In genomic region chr19:34555447-34555846, GRCh38 we compare ENCODE assay signal across 11 cellular contexts.
DNase-seq lines count a peak whose midpoint lies in the region; ATAC-seq and TF ChIP-seq lines count a peak whose summit lies in the region.
"Had no signal": no experiment of that assay in that cellular context is flagged by ENCODE, and none has a peak within 500 bp of the region (broad histone marks: within the 10 kb centered on the region; RNA-seq: fewer than 3 reads in every experiment).

No MANE protein-coding gene starts in this region.

- H3K18ac ChIP-seq in neuronal stem cell (ENCODE audit: low read length): no peak overlapping the region

- DNase-seq in BJ (ENCODE audit: low read depth): no peak
- peak; percentile 32 for DNase-seq in PC-3
- DNase-seq in fibroblast of the aortic adventitia (ENCODE audit: low read depth): peak; percentile 2
- no peak for DNase-seq in osteocyte (ENCODE audit: extremely low spot score, unreplicated experiment)
- no peak for DNase-seq in DMS153 (lab: John Stamatoyannopoulos, UW)
- DNase-seq in neuronal stem cell (ENCODE audit: low spot score): no peak
- DNase-seq in foreskin melanocyte: no peak
- DNase-seq: NCI-H1436, upper lobe of right lung had no signal

- WGBS in neuronal stem cell (ENCODE audit: extremely low coverage in 2 of 2, insufficient read length in 2 of 2, insufficient replicate concordance in 1 of 2), 2 donors: no CpG with 5 or more reads among the region's 6 CpGs

- H3K9me3 ChIP-seq in PC-3 (ENCODE audit: low read length) (no peaks in the 10 kb centered on the region), neuronal stem cell (replicated peaks in 1 of 2; ENCODE audit: control insufficient read depth in 2 of 2, insufficient read depth in 1 of 2, low read depth in 1 of 2, low read length in 2 of 2) (peaks cover 0 to 4% of the 10 kb centered on the region in 2 donors)

- no peak overlapping the region for H2AFZ ChIP-seq in PC-3 (ENCODE audit: low read length)
- no peak overlapping the region for H2AFZ ChIP-seq in neuronal stem cell (ENCODE audit: low read length)

- BruUV-seq in PC-3 (replicated peaks; lab: Mats Ljungman, UMichigan): no TSS peak

- no peak overlapping the region for H3K23ac ChIP-seq in neuronal stem cell (ENCODE audit: low read depth, low read length, poor library complexity)

- no peaks in the 10 kb centered on the region for H3F3A ChIP-seq in PC-3 (ENCODE audit: low read length, unreplicated experiment)

- H3K4me2 ChIP-seq in PC-3 (ENCODE audit: low read length) (no peak overlapping the region), neuronal stem cell (ENCODE audit: insufficient read depth, low read length, poor library complexity, severe bottlenecking) (no peak overlapping the region)

- H3K4me1 ChIP-seq in PC-3 (ENCODE audit: insufficient read depth, low read length) (no peaks in the 10 kb centered on the region), neuronal stem cell (ENCODE audit: control insufficient read depth in 2 of 2, insufficient read depth in 1 of 2, low read depth in 1 of 2, low read length in 2 of 2) (peaks cover 0 to 2% of the 10 kb centered on the region in 2 donors)
- H3K4me1 ChIP-seq: upper lobe of right lung had no signal

- no peaks in the 10 kb centered on the region for H3K9me2 ChIP-seq in PC-3 (replicated peaks; ENCODE audit: low read length)

- H3K27me3 Mint-ChIP-seq in osteocyte (ENCODE audit: unreplicated experiment): no peaks in the 10 kb centered on the region

- H3K9me3 Mint-ChIP-seq in osteocyte (ENCODE audit: unreplicated experiment): no peaks in the 10 kb centered on the region

- H3K79me1 ChIP-seq in neuronal stem cell (ENCODE audit: low read depth, low read length): no peaks in the 10 kb centered on the region

- no peak overlapping the region for H4K8ac ChIP-seq in neuronal stem cell (ENCODE audit: low read depth, low read length)

- H3K9ac ChIP-seq in PC-3 (ENCODE audit: low read length) (no peak overlapping the region), neuronal stem cell (ENCODE audit: low read depth, low read length, poor library complexity) (no peak overlapping the region)

- H3K4me3 Mint-ChIP-seq in osteocyte (ENCODE audit: unreplicated experiment): no peak overlapping the region
- H3K4me3 Mint-ChIP-seq: memory B cell had no signal

- no peak overlapping the region for H2AK5ac ChIP-seq in neuronal stem cell (ENCODE audit: low read depth, low read length)

- H3K4me3 ChIP-seq in BJ (ENCODE audit: low read depth, low read length): no peak overlapping the region
- H3K4me3 ChIP-seq in GM12875 (ENCODE audit: low read depth, low read length): no peak overlapping the region
- H3K4me3 ChIP-seq in PC-3 (ENCODE audit: low read length): no peak overlapping the region
- no peak overlapping the region for H3K4me3 ChIP-seq in fibroblast of the aortic adventitia (ENCODE audit: low read depth, low read length)
- H3K4me3 ChIP-seq in neuronal stem cell (ENCODE audit: low read length in 2 of 2): no peak overlapping the region
- H3K4me3 ChIP-seq: upper lobe of right lung had no signal

- no peak overlapping the region for H2BK15ac ChIP-seq in neuronal stem cell (ENCODE audit: low read length)

- H3K36me3 ChIP-seq in BJ (ENCODE audit: control insufficient read depth, insufficient read depth, low read length) (no peaks in the 10 kb centered on the region), PC-3 (ENCODE audit: low read depth, low read length) (no peaks in the 10 kb centered on the region), neuronal stem cell (replicated peaks in 1 of 2; ENCODE audit: control insufficient read depth in 2 of 2, insufficient read depth in 2 of 2, low read length in 2 of 2) (no peaks in the 10 kb centered on the region)
- H3K36me3 ChIP-seq: upper lobe of right lung had no signal

- no peak overlapping the region for H3K4ac ChIP-seq in neuronal stem cell (ENCODE audit: low read length)

- H3K27ac ChIP-seq in PC-3 (ENCODE audit: low read length) (no peak overlapping the region), neuronal stem cell (replicated peaks; ENCODE audit: low read length) (no peak overlapping the region)
- H3K27ac ChIP-seq: upper lobe of right lung had no signal

- H2BK120ac ChIP-seq in neuronal stem cell (ENCODE audit: low read depth, low read length): no peak overlapping the region

- no peak overlapping the region for H2BK5ac ChIP-seq in neuronal stem cell (ENCODE audit: low read length)

- peak; percentile 29; the same call in 1 of the 2 replicates for TF ChIP-seq CTCF in BJ (IDR thresholded peaks at IDR 0.05; ENCODE audit: insufficient read depth, low read depth, low read length)
- TF ChIP-seq CTCF in GM12875 (IDR thresholded peaks at IDR 0.05; ENCODE audit: borderline replicate concordance, insufficient read depth, low read depth, low read length): peak; percentile 26; the same call in 1 of the 2 replicates
- TF ChIP-seq CTCF in PC-3 (conservative IDR thresholded peaks at IDR 0.05; ENCODE audit: low read depth, low read length): peak; percentile 44; the same call in 1 of the 2 replicates
- TF ChIP-seq CTCF in fibroblast of the aortic adventitia (IDR thresholded peaks at IDR 0.05; ENCODE audit: insufficient read depth, low read length): peak; percentile 22
- TF ChIP-seq CTCF in osteocyte (IDR thresholded peaks at IDR 0.05): no peak

- H3K4me1 Mint-ChIP-seq in osteocyte (ENCODE audit: unreplicated experiment): no peaks in the 10 kb centered on the region
- H3K4me1 Mint-ChIP-seq: memory B cell had no signal

- no peak overlapping the region for H3K14ac ChIP-seq in neuronal stem cell (ENCODE audit: low read length)

- H4K91ac ChIP-seq in neuronal stem cell (ENCODE audit: low read depth, low read length, poor library complexity): no peak overlapping the region

- no peaks in the 10 kb centered on the region for H3K79me2 ChIP-seq in PC-3 (ENCODE audit: low read length)

- H3K27me3 ChIP-seq in BJ (ENCODE audit: control insufficient read depth, insufficient read depth, low read length): 0 out of 2 replicates have a peak, but pooled peaks cover 1% of the 10 kb centered on the region
- H3K27me3 ChIP-seq in PC-3 (ENCODE audit: low read length): peaks cover 38% of the 10 kb centered on the region
- peaks cover 0 to 5% (median 0%) of the 10 kb centered on the region in 3 experiments for H3K27me3 ChIP-seq in neuronal stem cell (ENCODE audit: control insufficient read depth in 3 of 3, insufficient read depth in 3 of 3, low read depth in 1 of 3, low read length in 3 of 3)
- H3K27me3 ChIP-seq: upper lobe of right lung had no signal

- POLR2A ChIA-PET in BJ (lab: Charles Lee): no interaction called here
- POLR2A ChIA-PET in PC-3 (lab: Charles Lee; ENCODE audit: unreplicated experiment): no interaction called here

- no peaks in the 10 kb centered on the region for H4K20me1 ChIP-seq in PC-3 (ENCODE audit: low read length)

- peak; percentile 45; the same call in 1 of the 2 replicates for ATAC-seq in PC-3
- ATAC-seq: upper lobe of right lung had no signal

- no peak overlapping the region for H3K27ac Mint-ChIP-seq in osteocyte (ENCODE audit: unreplicated experiment)
- H3K27ac Mint-ChIP-seq: memory B cell had no signal

- intact Hi-C loops in PC-3 (cut with micrococcal nuclease): no loop called here

- H3K36me3 Mint-ChIP-seq in osteocyte (ENCODE audit: unreplicated experiment): no peaks in the 10 kb centered on the region

- CTCF ChIA-PET in BJ (lab: Yijun Ruan, JAX): interaction anchor here (1.7 kb wide), 1 partner anchor 20 kb away, joined by 3 read pairs; no protein-coding TSS in a partner anchor
- CTCF ChIA-PET in PC-3 (lab: Charles Lee): no interaction called here

- H2BK12ac ChIP-seq in neuronal stem cell (ENCODE audit: low read length): no peak overlapping the region

Comparison
In these comparisons a context has a peak if more than half of its experiments do, and no peak if none do; other contexts are left out.
1. DNase-seq: peak in PC-3 (single experiment) and fibroblast of the aortic adventitia (single experiment); none in BJ (single experiment), osteocyte (single experiment), DMS153 (single experiment), neuronal stem cell (single experiment) and foreskin melanocyte (single experiment).